In genomic region chr1:239239529-239239928, GRCh38 we compare ENCODE assay signal across 6 cellular contexts.
"Had no signal": no experiment of that assay in that cellular context is flagged by ENCODE, and none has a peak within 500 bp of the region (broad histone marks: within the 10 kb centered on the region; RNA-seq: fewer than 3 reads in every experiment).

No MANE protein-coding gene starts in this region.

- ATAC-seq: HepG2, K562 had no signal

- H3K4me3 ChIP-seq: K562 had no signal

- H3K27ac ChIP-seq: HL-60 had no signal

- FAIRE-seq: HepG2, HTR-8/SVneo, K562 had no signal

- DNase-seq: IMR-90, KBM-7 had no signal
